In genomic region chr1:170664828-170665617, GRCh38 we compare ENCODE assay signal across 8 cellular contexts. TPM values are rescaled to one million over a fixed set of nuclear protein-coding genes. Genes with fewer than 3 reads are reported as not detected.
A peak's percentile ranks its signal among the peaks of the same experiment; 100 is the strongest.
DNase-seq lines count a peak whose midpoint lies in the region; ATAC-seq and TF ChIP-seq lines count a peak whose summit lies in the region.

No MANE protein-coding gene starts in this region.

- peak; percentile 75 for ATAC-seq in mucosa of descending colon
- no peak for ATAC-seq in GM19397 (IDR thresholded peaks at IDR 0.05; ENCODE audit: unreplicated experiment)
- no peak for ATAC-seq in HG02970 (IDR thresholded peaks at IDR 0.05; ENCODE audit: low FRiP score, unreplicated experiment)
- ATAC-seq in HG02763 (IDR thresholded peaks at IDR 0.05; ENCODE audit: unreplicated experiment), result no peak

- peaks cover 0 to 4% of the 10 kb centered on the region in 2 donors for H3K36me3 Mint-ChIP-seq in CD4-positive, alpha-beta memory T cell

- peaks cover 66 to 69% of the 10 kb centered on the region in 2 donors for H3K27me3 Mint-ChIP-seq in CD4-positive, alpha-beta memory T cell

- no peaks in the 10 kb centered on the region for H3K9me3 ChIP-seq in CD4-positive, alpha-beta memory T cell (ENCODE audit: control insufficient read depth in 1 of 2, low read length in 2 of 2)
- H3K9me3 ChIP-seq in ectodermal cell (ENCODE audit: control insufficient read depth, low read length) (no peaks in the 10 kb centered on the region), mucosa of descending colon (no peaks in the 10 kb centered on the region)

- H3K27ac Mint-ChIP-seq in CD4-positive, alpha-beta memory T cell, result peak overlapping the region in 1 of 7 donors; percentile 63

- no peaks in the 10 kb centered on the region for H3K36me3 ChIP-seq in CD4-positive, alpha-beta memory T cell (ENCODE audit: insufficient read depth, low read length)
- H3K36me3 ChIP-seq in ectodermal cell (ENCODE audit: control insufficient read depth, insufficient read depth, low read length) (no peaks in the 10 kb centered on the region), mucosa of descending colon (ENCODE audit: low read depth) (no peaks in the 10 kb centered on the region)

- no peak overlapping the region for H3K4me3 ChIP-seq in CD4-positive, alpha-beta memory T cell (ENCODE audit: low read length in 2 of 2)
- H3K4me3 ChIP-seq in ectodermal cell (ENCODE audit: insufficient read depth, low read depth, low read length) (peak overlapping the region; percentile 56), mucosa of descending colon (no peak overlapping the region)

- CTCF ChIA-PET in CD4-positive, alpha-beta memory T cell (lab: Charles Lee; ENCODE audit: partially characterized antibody), result no interaction called here

- H3K9me3 Mint-ChIP-seq in CD4-positive, alpha-beta memory T cell, result peaks cover 0 to 6% (median 0%) of the 10 kb centered on the region in 8 donors

- POLR2A ChIA-PET in CD4-positive, alpha-beta memory T cell (lab: Charles Lee; ENCODE audit: partially characterized antibody), result no interaction called here

- peaks cover 10% of the 10 kb centered on the region for H3K4me1 ChIP-seq in CD4-positive, alpha-beta memory T cell (ENCODE audit: insufficient read depth, low read length)
- peaks cover 30% of the 10 kb centered on the region for H3K4me1 ChIP-seq in ectodermal cell (ENCODE audit: control insufficient read depth, insufficient read depth, low read length)
- peaks cover 16% of the 10 kb centered on the region for H3K4me1 ChIP-seq in mucosa of descending colon (ENCODE audit: low read depth)

- WGBS in ectodermal cell, 2 experiments, result 5 to 7% methylated on average over 37 of the region's 37 CpGs

- no peak for TF ChIP-seq CTCF in mucosa of descending colon (IDR thresholded peaks at IDR 0.05)

- peaks cover 39% of the 10 kb centered on the region for H3K27me3 ChIP-seq in CD4-positive, alpha-beta memory T cell (ENCODE audit: insufficient read depth, low read length)
- peaks cover 100% of the 10 kb centered on the region for H3K27me3 ChIP-seq in ectodermal cell (ENCODE audit: control insufficient read depth, insufficient read depth, low read length, poor library complexity, severe bottlenecking)

- H3K4me1 Mint-ChIP-seq in CD4-positive, alpha-beta memory T cell, result peaks cover 22 to 58% (median 41%) of the 10 kb centered on the region in 4 donors

- H3K27ac ChIP-seq in CD4-positive, alpha-beta memory T cell (ENCODE audit: low read depth, low read length), result no peak overlapping the region
- H3K27ac ChIP-seq in ectodermal cell (ENCODE audit: insufficient read depth, low read depth, low read length, poor library complexity, severe bottlenecking), result no peak overlapping the region

- peak overlapping the region in 5 of 8 donors; percentile 6 to 59 (median 49) for H3K4me3 Mint-ChIP-seq in CD4-positive, alpha-beta memory T cell

- intact Hi-C loops in CD4-positive, alpha-beta memory T cell (cut with micrococcal nuclease), result no loop called here
- intact Hi-C loops in mucosa of descending colon (cut with DNase I, micrococcal nuclease), result no loop called here

- no peak for DNase-seq in CD4-positive, alpha-beta memory T cell
- DNase-seq in NCI-H1105 treated with DMSO at 0.1 percent for 48 hours (lab: John Stamatoyannopoulos, UW), result peak; percentile 69
- peak; percentile 25 to 56 (median 45) for DNase-seq in mucosa of descending colon
- DNase-seq in activated effector memory CD4-positive, alpha-beta T cell treated with Interleukin-2 at 50 U/mL for 16 hours, result no peak

RNA-seq across cellular contexts. Expression of gene PRRX1, which starts 1.1 kb away (rescaled TPM):
- not detected for total RNA-seq in CD4-positive, alpha-beta memory T cell
- not detected for polyA plus RNA-seq in CD4-positive, alpha-beta memory T cell
- polyA plus RNA-seq in ectodermal cell (2013, experiment 1 of 4), result 3.9 TPM
- 4.2 TPM for polyA plus RNA-seq in ectodermal cell (2013, experiment 2 of 4)
- polyA plus RNA-seq in ectodermal cell (2013, experiment 3 of 4), result 6.4 TPM
- polyA plus RNA-seq in ectodermal cell (2013, experiment 4 of 4), result 6.4 TPM
- total RNA-seq in mucosa of descending colon, result 1 to 10 TPM; 2.1 to 4.4 (median 3.9) TPM

Comparison
In these comparisons a context has a peak if more than half of its experiments do, and no peak if none do; other contexts are left out.
1. DNase-seq: peak in NCI-H1105 treated with DMSO at 0.1 percent for 48 hours (single experiment) and mucosa of descending colon (3 of 3); none in CD4-positive, alpha-beta memory T cell (0 of 5) and activated effector memory CD4-positive, alpha-beta T cell treated with Interleukin-2 at 50 U/mL for 16 hours (single experiment).